Comparison of ENCODE assay signal across 32 cellular contexts in the genomic region with DNA sequence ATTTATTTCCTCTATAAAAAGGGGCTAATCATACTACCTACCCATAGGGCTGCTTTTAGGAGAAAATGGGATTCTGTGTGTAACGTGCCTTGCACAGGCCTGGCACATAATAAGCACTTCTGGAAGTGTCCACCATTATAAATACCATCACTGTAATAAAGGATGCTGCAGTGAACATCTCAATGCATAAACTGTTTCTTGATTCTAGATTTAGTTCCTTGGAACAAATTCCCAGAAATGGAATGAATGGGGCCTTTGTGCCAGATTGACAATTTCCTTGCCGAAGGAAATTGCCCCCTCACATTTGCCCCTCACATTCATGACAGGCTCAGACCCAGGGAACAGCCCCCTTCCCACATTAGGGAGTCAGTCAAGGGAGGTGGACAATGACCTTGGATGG. TPM values are rescaled to one million over a fixed set of nuclear protein-coding genes. Genes with fewer than 3 reads are reported as not detected.
"Had no signal": no experiment of that assay in that cellular context is flagged by ENCODE, and none has a peak within 500 bp of the region (broad histone marks: within the 10 kb centered on the region; RNA-seq: fewer than 3 reads in every experiment).

No MANE protein-coding gene starts in this region.

- H3K27ac ChIP-seq: ascending aorta, cardiac muscle cell, VCaP had no signal

- H3K4me3 ChIP-seq: ascending aorta, cardiac muscle cell had no signal

- H3K9me3 ChIP-seq: ascending aorta had no signal

- H3K36me3 ChIP-seq: ascending aorta, cardiac muscle cell had no signal

- DNase-seq: activated B cell treated with CpG ODN at 0.5 μM for 24 hours; activated CD4-positive, alpha-beta memory T cell treated with anti-CD3 and anti-CD28 coated beads for 36 hours; activated CD4-positive, alpha-beta T cell treated with anti-CD3 and anti-CD28 coated beads for 4 hours; activated CD4-positive, alpha-beta T cell treated with anti-CD3 and anti-CD28 coated beads, Interleukin-2, amount 10 ng/mL, durations not matched to agents 24 days and 14 days; activated CD4-positive, alpha-beta T cell treated with anti-CD3 and anti-CD28 coated beads, Interleukin-2, amount 50 U/mL, for 1 hour; activated CD4-positive, alpha-beta T cell treated with anti-CD3 and anti-CD28 coated beads, Interleukin-2, amount 50 U/mL, for 4 hours; activated CD4-positive, CD25-positive, alpha-beta regulatory T cell treated with anti-CD3 and anti-CD28 coated beads, Interleukin-2, amount 50 U/mL, for 72 hours; activated CD8-positive, alpha-beta memory T cell treated with anti-CD3 and anti-CD28 coated beads, Interleukin-2, amount 50 U/mL, for 4 hours; activated CD8-positive, alpha-beta T cell treated with anti-CD3 and anti-CD28 coated beads for 36 hours; activated gamma-delta T cell; activated naive CD4-positive, alpha-beta T cell treated with anti-CD3 and anti-CD28 coated beads, Interleukin-2, amount 10 ng/mL, durations not matched to agents 7 days and 5 days; activated naive CD4-positive, alpha-beta T cell treated with Interleukin-2 at 50 U/mL for 16 hours; activated naive CD8-positive, alpha-beta T cell treated with anti-CD3 and anti-CD28 coated beads, Interleukin-2, amount 10 ng/mL, durations not matched to agents 7 days and 5 days; activated naive CD8-positive, alpha-beta T cell treated with anti-CD3 and anti-CD28 coated beads, Interleukin-2, amount 50 U/mL, for 24 hours; activated T-cell treated with anti-CD3 and anti-CD28 coated beads for 4 hours; activated T-cell treated with anti-CD3 and anti-CD28 coated beads, Interleukin-2, amount 50 U/mL, for 1 hour; activated T-cell treated with anti-CD3 and anti-CD28 coated beads, Interleukin-2, amount 50 U/mL, for 4 hours; activated T-cell treated with anti-CD3 and anti-CD28 coated beads, Interleukin-2, amount 50 U/mL, for 72 hours; amygdala; anterior cingulate cortex; central memory CD4-positive, alpha-beta T cell; T-helper 1 cell; T-helper 2 cell; T-helper 9 cell had no signal

- H3K4me1 ChIP-seq: ascending aorta had no signal

- H3K27me3 ChIP-seq: ascending aorta, cardiac muscle cell had no signal

RNA-seq across cellular contexts. Expression of a gene that starts 29.2 kb away (rescaled TPM):
- total RNA-seq: activated B cell treated with CpG ODN at 0.5 μM for 24 hours; activated CD4-positive, alpha-beta memory T cell treated with anti-CD3 and anti-CD28 coated beads for 36 hours; activated CD4-positive, alpha-beta T cell treated with anti-CD3 and anti-CD28 coated beads, Interleukin-2, amount 10 ng/mL, durations not matched to agents 24 days and 14 days; activated CD8-positive, alpha-beta memory T cell treated with anti-CD3 and anti-CD28 coated beads for 36 hours; activated CD8-positive, alpha-beta T cell treated with anti-CD3 and anti-CD28 coated beads for 36 hours; activated naive CD8-positive, alpha-beta T cell treated with anti-CD3 and anti-CD28 coated beads, Interleukin-2, amount 10 ng/mL, durations not matched to agents 7 days and 5 days; activated T-cell treated with anti-CD3 and anti-CD28 coated beads, Interleukin-2, amount 50 U/mL, for 4 hours; activated T-cell treated with anti-CD3 and anti-CD28 coated beads, Interleukin-2, amount 50 U/mL, for 72 hours; activated T-helper 1 cell treated with anti-CD3 and anti-CD28 coated beads, Interleukin-12 subunit alpha, Interleukin-12 subunit beta, Interleukin-2, Interleukin-4 antibody, amounts not matched to agents 30 ng/mL and 10 ng/mL and 1 ng/mL, durations not matched to agents 14 hours and 24 hours and 36 hours; activated T-helper 17 cell treated with anti-CD3 and anti-CD28 coated beads, Interleukin-2, amount 50 U/mL, for 72 hours; ascending aorta; bronchial epithelial cell; cardiac muscle cell; cerebellum had no signal

RNA-seq across cellular contexts. Expression of a gene that starts 54.9 kb away (rescaled TPM):
- total RNA-seq: activated B cell treated with CpG ODN at 0.5 μM for 24 hours; activated CD4-positive, alpha-beta memory T cell treated with anti-CD3 and anti-CD28 coated beads for 36 hours; activated CD4-positive, alpha-beta T cell treated with anti-CD3 and anti-CD28 coated beads, Interleukin-2, amount 10 ng/mL, durations not matched to agents 24 days and 14 days; activated CD8-positive, alpha-beta memory T cell treated with anti-CD3 and anti-CD28 coated beads for 36 hours; activated CD8-positive, alpha-beta T cell treated with anti-CD3 and anti-CD28 coated beads for 36 hours; activated naive CD8-positive, alpha-beta T cell treated with anti-CD3 and anti-CD28 coated beads, Interleukin-2, amount 10 ng/mL, durations not matched to agents 7 days and 5 days; activated T-cell treated with anti-CD3 and anti-CD28 coated beads, Interleukin-2, amount 50 U/mL, for 4 hours; activated T-cell treated with anti-CD3 and anti-CD28 coated beads, Interleukin-2, amount 50 U/mL, for 72 hours; activated T-helper 1 cell treated with anti-CD3 and anti-CD28 coated beads, Interleukin-12 subunit alpha, Interleukin-12 subunit beta, Interleukin-2, Interleukin-4 antibody, amounts not matched to agents 30 ng/mL and 10 ng/mL and 1 ng/mL, durations not matched to agents 14 hours and 24 hours and 36 hours; activated T-helper 17 cell treated with anti-CD3 and anti-CD28 coated beads, Interleukin-2, amount 50 U/mL, for 72 hours; ascending aorta; bronchial epithelial cell; cardiac muscle cell; cerebellum had no signal

RNA-seq across cellular contexts. Expression of a gene that starts 59.3 kb away (rescaled TPM):
- total RNA-seq: activated B cell treated with CpG ODN at 0.5 μM for 24 hours; activated CD4-positive, alpha-beta memory T cell treated with anti-CD3 and anti-CD28 coated beads for 36 hours; activated CD4-positive, alpha-beta T cell treated with anti-CD3 and anti-CD28 coated beads, Interleukin-2, amount 10 ng/mL, durations not matched to agents 24 days and 14 days; activated CD8-positive, alpha-beta memory T cell treated with anti-CD3 and anti-CD28 coated beads for 36 hours; activated CD8-positive, alpha-beta T cell treated with anti-CD3 and anti-CD28 coated beads for 36 hours; activated naive CD8-positive, alpha-beta T cell treated with anti-CD3 and anti-CD28 coated beads, Interleukin-2, amount 10 ng/mL, durations not matched to agents 7 days and 5 days; activated T-cell treated with anti-CD3 and anti-CD28 coated beads, Interleukin-2, amount 50 U/mL, for 4 hours; activated T-cell treated with anti-CD3 and anti-CD28 coated beads, Interleukin-2, amount 50 U/mL, for 72 hours; activated T-helper 1 cell treated with anti-CD3 and anti-CD28 coated beads, Interleukin-12 subunit alpha, Interleukin-12 subunit beta, Interleukin-2, Interleukin-4 antibody, amounts not matched to agents 30 ng/mL and 10 ng/mL and 1 ng/mL, durations not matched to agents 14 hours and 24 hours and 36 hours; activated T-helper 17 cell treated with anti-CD3 and anti-CD28 coated beads, Interleukin-2, amount 50 U/mL, for 72 hours; ascending aorta; bronchial epithelial cell; cardiac muscle cell; cerebellum had no signal
